Comparison of ENCODE assay signal across 22 cellular contexts in genomic region chr2:73528688-73529087, GRCh38.
DNase-seq lines count a peak whose midpoint lies in the region; ATAC-seq, FAIRE-seq and TF ChIP-seq lines count a peak whose summit lies in the region.
"Had no signal": no experiment of that assay in that cellular context is flagged by ENCODE, and none has a peak within 500 bp of the region (broad histone marks: within the 10 kb centered on the region; RNA-seq: fewer than 3 reads in every experiment).

No MANE protein-coding gene starts in this region.

- H3K4me1 ChIP-seq in HepG2 (ENCODE audit: insufficient read depth, low read length) (no peaks in the 10 kb centered on the region), right lobe of liver (no peaks in the 10 kb centered on the region), endodermal cell (ENCODE audit: control insufficient read depth, insufficient read depth, low read length) (no peaks in the 10 kb centered on the region)
- H3K4me1 ChIP-seq: A549; BLaER1 treated with 17β-estradiol and CSF1 and Interleukin-3, amounts not matched to agents 10 nM and 100 nM; Caco-2 had no signal

- TF ChIP-seq EP300 in HepG2 (IDR thresholded peaks at IDR 0.05; ENCODE audit: low read depth in 2 of 2, low read length in 2 of 2) (no peak), HepG2 (CRISPR knock-in tag; IDR thresholded peaks at IDR 0.05; ENCODE audit: borderline replicate concordance) (no peak)

- POLR2A ChIA-PET in HepG2 (lab: Yijun Ruan, JAX), result no interaction called here
- POLR2A ChIA-PET in GM10248 (lab: Yijun Ruan, JAX), result no interaction called here

- TF ChIP-seq CTCF in HepG2 (CRISPR knock-in tag; IDR thresholded peaks at IDR 0.05) (no peak), right lobe of liver (IDR thresholded peaks at IDR 0.05) (no peak), endodermal cell (conservative IDR thresholded peaks at IDR 0.05) (no peak), GM10248 (IDR thresholded peaks at IDR 0.05; ENCODE audit: control extremely low read depth, extremely low read depth, low read depth, missing control alignments) (no peak)

- no peak overlapping the region for H2AFZ ChIP-seq in HepG2 (ENCODE audit: low read length)

- BruUV-seq in HepG2 (replicated peaks; lab: Mats Ljungman, UMichigan), result no TSS peak

- peaks cover 24% of the 10 kb centered on the region for H3K9me3 ChIP-seq in HepG2 (ENCODE audit: low read length)
- H3K9me3 ChIP-seq in right lobe of liver, result no peaks in the 10 kb centered on the region
- peaks cover 74% of the 10 kb centered on the region for H3K9me3 ChIP-seq in endodermal cell (ENCODE audit: control insufficient read depth, low read length)

- H3K4me2 ChIP-seq in HepG2 (ENCODE audit: low read depth, low read length), result no peak overlapping the region
- H3K4me2 ChIP-seq: A549; BLaER1 treated with 17β-estradiol and CSF1 and Interleukin-3, amounts not matched to agents 10 nM and 100 nM had no signal

- no peak overlapping the region for H3K4me3 Mint-ChIP-seq in endodermal cell
- H3K4me3 Mint-ChIP-seq: B cell; CD4-positive, alpha-beta T cell; CD8-positive, alpha-beta T cell had no signal

- intact Hi-C loops in HepG2 (cut with micrococcal nuclease; ENCODE audit: unreplicated experiment) (no loop called here), right lobe of liver (cut with DNase I) (no loop called here)

- no peaks in the 10 kb centered on the region for H3K79me2 ChIP-seq in HepG2 (ENCODE audit: insufficient read depth, low read length)

- H3K27ac Mint-ChIP-seq in endodermal cell, result no peak overlapping the region
- H3K27ac Mint-ChIP-seq: B cell; CD4-positive, alpha-beta T cell; CD8-positive, alpha-beta T cell had no signal

- peaks cover 83% of the 10 kb centered on the region for H3K9me3 Mint-ChIP-seq in endodermal cell

- FAIRE-seq in HepG2 (lab: Jason Lieb, UNC), result no peak
- FAIRE-seq: A549, D721Med, G401.6, GM12878, GM12892, GM18507 had no signal

- H3K4me1 Mint-ChIP-seq in endodermal cell, result no peaks in the 10 kb centered on the region
- H3K4me1 Mint-ChIP-seq: B cell had no signal

- DNase-seq in HepG2 (ENCODE audit: low spot score) (no peak), right lobe of liver (no peak), endodermal cell (no peak), GM10248 (ENCODE audit: extremely low spot score) (no peak)
- DNase-seq: AML-193; Caco-2; Calu3; CD4-positive, alpha-beta T cell; CD8-positive, alpha-beta T cell; DMS79 treated with DMSO at 0.1 percent for 48 hours; GF-D8 had no signal

- peaks cover 0 to 5% of the 10 kb centered on the region in 2 experiments; a peak in 1 of 5 replicates for H3K36me3 ChIP-seq in HepG2 (replicated peaks in 1 of 2; ENCODE audit: control insufficient read depth in 1 of 2, insufficient read depth in 2 of 2, low read length in 2 of 2)
- peaks cover 0 to 4% (median 1%) of the 10 kb centered on the region in 4 donors for H3K36me3 ChIP-seq in right lobe of liver
- peaks cover 13% of the 10 kb centered on the region for H3K36me3 ChIP-seq in endodermal cell (ENCODE audit: control insufficient read depth, insufficient read depth, low read length)

- no peak overlapping the region for H3K4me3 ChIP-seq in HepG2 (replicated peaks in 1 of 3; ENCODE audit: insufficient read depth in 1 of 3, low read depth in 2 of 3, low read length in 3 of 3)
- no peak overlapping the region for H3K4me3 ChIP-seq in right lobe of liver
- H3K4me3 ChIP-seq in endodermal cell (ENCODE audit: low read length), result peak overlapping the region; percentile 39
- H3K4me3 ChIP-seq: A549; BLaER1 treated with 17β-estradiol and CSF1 and Interleukin-3, amounts not matched to agents 10 nM and 100 nM; GM12878 had no signal

- H3K27ac ChIP-seq in HepG2 (ENCODE audit: extremely low read length, insufficient read depth, low read length) (no peak overlapping the region), right lobe of liver (no peak overlapping the region), endodermal cell (ENCODE audit: low read depth, low read length) (no peak overlapping the region)
- H3K27ac ChIP-seq: 22Rv1; A549; BLaER1 treated with 17β-estradiol and CSF1 and Interleukin-3, amounts not matched to agents 10 nM and 100 nM; C4-2B had no signal

- no peak for TF ChIP-seq POLR2A in HepG2 (IDR thresholded peaks at IDR 0.05; ENCODE audit: insufficient read depth in 1 of 2, low read depth in 2 of 2, low read length in 2 of 2)
- no peak for TF ChIP-seq POLR2A in right lobe of liver (IDR thresholded peaks at IDR 0.05)

- H3K9ac ChIP-seq in HepG2 (ENCODE audit: insufficient read depth, low read depth, low read length) (no peak overlapping the region), endodermal cell (ENCODE audit: extremely low read depth, low read length, poor library complexity, severe bottlenecking) (no peak overlapping the region)
- H3K9ac ChIP-seq: BLaER1 treated with 17β-estradiol and CSF1 and Interleukin-3, amounts not matched to agents 10 nM and 100 nM had no signal

- WGBS in HepG2 (ENCODE audit: low lambda C conversion rate), result 100% methylated on average over 1 of the region's 1 CpG
- no CpG with 5 or more reads among the region's 1 CpG for WGBS in right lobe of liver (ENCODE audit: insufficient coverage, low coverage, low lambda C conversion rate, missing lambda C conversion rate)
- WGBS in endodermal cell (ENCODE audit: insufficient coverage in 1 of 2, insufficient read length in 1 of 2), 2 experiments, result 80 to 93% methylated on average over 1 of the region's 1 CpG

- peaks cover 83% of the 10 kb centered on the region for H3K36me3 Mint-ChIP-seq in endodermal cell (ENCODE audit: low read depth)

- H4K20me1 ChIP-seq in HepG2 (ENCODE audit: insufficient read depth, low read length), result no peaks in the 10 kb centered on the region
- H4K20me1 ChIP-seq: BLaER1 treated with 17β-estradiol and CSF1 and Interleukin-3, amounts not matched to agents 10 nM and 100 nM had no signal

- no peak for ATAC-seq in HepG2
- ATAC-seq in right lobe of liver, result no peak
- no peak for ATAC-seq in activated CD4-positive, CD25-positive, alpha-beta regulatory T cell treated with anti-CD3 and anti-CD28 coated beads, Interleukin-2, amount 50 U/mL, for 24 hours
- ATAC-seq: A549; CD8-positive, alpha-beta T cell; GM12878 had no signal

- in situ Hi-C loops in HepG2 (cut with HindIII; ENCODE audit: extremely low pct_ligation_motif_present, low pct_unique_long_range_greater_than_20kb), result no loop called here

- no peaks in the 10 kb centered on the region for H3K27me3 Mint-ChIP-seq in endodermal cell (ENCODE audit: insufficient read depth)
- H3K27me3 Mint-ChIP-seq: B cell; CD4-positive, alpha-beta T cell had no signal

- CTCF ChIA-PET in HepG2 (lab: Yijun Ruan, JAX; ENCODE audit: low intra/inter-chr PET ratio, low total read pairs), result no interaction called here
- CTCF ChIA-PET in GM10248 (lab: Yijun Ruan, JAX), result no interaction called here

- H3K27me3 ChIP-seq in HepG2 (ENCODE audit: control insufficient read depth in 1 of 2, insufficient read depth in 2 of 2, low read length in 2 of 2) (no peaks in the 10 kb centered on the region), right lobe of liver (no peaks in the 10 kb centered on the region), endodermal cell (ENCODE audit: control insufficient read depth, insufficient read depth, low read length, poor library complexity, severe bottlenecking) (no peaks in the 10 kb centered on the region)
- H3K27me3 ChIP-seq: BLaER1 treated with 17β-estradiol and CSF1 and Interleukin-3, amounts not matched to agents 10 nM and 100 nM had no signal

- no peak for TF ChIP-seq RAD21 in HepG2 (CRISPR knock-in tag; IDR thresholded peaks at IDR 0.05)

TF ChIP-seq in HepG2, 621 proteins besides CTCF, POLR2A, EP300 and RAD21 (continues in another document):
- TF ChIP-seq RNF2 (conservative IDR thresholded peaks at IDR 0.05; ENCODE audit: low read depth) (no peak), ZNF160 (CRISPR knock-in tag; IDR thresholded peaks at IDR 0.05) (peak; percentile 91), ZNF609 (CRISPR knock-in tag; IDR thresholded peaks at IDR 0.05; ENCODE audit: borderline replicate concordance) (no peak), PITX1 (CRISPR knock-in tag; IDR thresholded peaks at IDR 0.05) (no peak), KMT2A (CRISPR knock-in tag; IDR thresholded peaks at IDR 0.05) (no peak), ZNF510 (CRISPR knock-in tag; IDR thresholded peaks at IDR 0.05; ENCODE audit: low read depth) (no peak)
